ENCODE assay signal across 1 cellular context in the genomic region with DNA sequence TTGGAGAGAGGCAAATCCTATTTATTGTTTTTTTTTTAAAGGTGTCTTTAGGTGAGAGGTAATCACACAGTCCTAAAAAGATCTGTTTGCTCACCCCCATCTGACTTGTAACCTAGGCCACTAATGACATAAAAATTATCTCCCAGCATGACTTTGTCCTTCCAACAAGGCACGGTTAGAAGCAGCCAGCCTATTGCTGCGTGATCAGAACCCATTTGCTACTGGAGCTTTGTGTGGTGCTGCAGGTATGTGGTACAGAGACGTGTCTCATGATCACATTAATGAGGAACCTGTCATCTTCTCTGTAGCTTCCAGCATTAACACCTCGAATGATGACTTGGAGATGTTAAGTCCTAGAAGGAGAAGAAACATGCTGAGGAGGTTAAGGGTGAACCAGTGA.
TF ChIP-seq lines count a peak whose summit lies in the region.

No MANE protein-coding gene starts in this region.

TF ChIP-seq in IMR-90, 13 proteins besides CTCF, POLR2A, EP300 and RAD21:
- no peak for TF ChIP-seq RCOR1 (IDR thresholded peaks at IDR 0.05; ENCODE audit: insufficient replicate concordance, low read length)
- no peak for TF ChIP-seq CEBPB (IDR thresholded peaks at IDR 0.05; ENCODE audit: low read depth, low read length)
- TF ChIP-seq FOS (IDR thresholded peaks at IDR 0.05; ENCODE audit: low read depth, low read length) = no peak
- no peak for TF ChIP-seq CHD1 (IDR thresholded peaks at IDR 0.05; ENCODE audit: low read depth, low read length)
- no peak for TF ChIP-seq MAZ (IDR thresholded peaks at IDR 0.05; ENCODE audit: borderline replicate concordance, low read depth, low read length)
- no peak for TF ChIP-seq USF2 (IDR thresholded peaks at IDR 0.05; ENCODE audit: low read depth, low read length)
- TF ChIP-seq ELK1 (IDR thresholded peaks at IDR 0.05; ENCODE audit: borderline replicate concordance, low read depth, low read length) = no peak
- TF ChIP-seq BHLHE40 (IDR thresholded peaks at IDR 0.05; ENCODE audit: low read depth, low read length) = no peak
- TF ChIP-seq NFE2L2 (IDR thresholded peaks at IDR 0.05; ENCODE audit: low read depth, low read length) = no peak
- no peak for TF ChIP-seq SMC3 (IDR thresholded peaks at IDR 0.05; ENCODE audit: low read depth, low read length)
